In genomic region chr1:26089125-26089524, GRCh38 we compare ENCODE assay signal across 1 cellular context.
TF ChIP-seq lines count a peak whose summit lies in the region.

No MANE protein-coding gene starts in this region.

TF ChIP-seq in HepG2, 621 proteins besides CTCF, POLR2A, EP300 and RAD21:
- TF ChIP-seq ZNF768 (CRISPR knock-in tag; IDR thresholded peaks at IDR 0.05) (peak; percentile 68; the same call in 1 of the 2 replicates), HNRNPH1 (optimal IDR thresholded peaks at IDR 0.05; ENCODE audit: low read depth, low read length) (no peak)
TF ChIP-seq in HepG2: peak in this region for 1.
